1 cellular context compared by ENCODE assay signal in the genomic region with DNA sequence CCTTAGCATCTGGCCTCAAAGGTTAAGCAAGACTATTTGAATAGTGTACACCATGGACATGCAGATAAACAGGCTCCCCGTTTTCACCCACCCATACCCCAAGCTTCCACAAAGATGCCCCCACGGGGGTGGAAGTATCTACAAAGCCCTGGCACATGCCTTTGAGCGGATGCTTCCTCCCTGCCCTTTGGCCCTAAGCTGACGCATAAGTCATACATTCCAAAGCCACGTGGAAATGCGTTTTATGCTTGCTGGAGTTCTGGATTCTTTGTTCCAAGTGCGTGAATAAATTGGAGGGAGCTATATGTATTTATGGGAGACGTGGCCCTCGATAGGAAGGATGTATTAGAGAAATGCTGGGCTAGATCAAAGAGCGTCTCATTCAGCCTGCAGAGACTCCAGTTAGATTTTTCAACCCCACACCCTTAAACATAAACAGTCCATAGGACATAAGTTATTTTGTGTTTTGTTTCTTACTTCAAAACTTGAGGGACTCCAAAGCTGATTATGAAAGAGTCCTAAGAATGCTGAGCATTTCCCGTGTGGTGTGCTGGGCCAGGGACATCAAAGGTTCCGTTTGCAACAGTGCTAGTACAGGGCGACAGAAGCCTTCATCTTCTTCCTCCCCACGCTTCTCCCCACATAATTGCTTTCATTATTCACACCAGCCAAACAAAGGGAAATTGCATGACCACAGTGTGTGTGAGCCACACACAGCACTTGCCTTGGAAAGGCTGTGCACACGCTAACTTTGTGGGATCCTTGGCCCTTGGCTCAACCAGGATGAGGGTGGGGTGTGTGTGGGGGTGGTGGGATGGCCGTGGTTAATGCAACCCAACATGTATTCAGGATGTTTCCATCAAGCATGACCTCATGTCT.
TF ChIP-seq lines count a peak whose summit lies in the region.

No MANE protein-coding gene starts in this region.

TF ChIP-seq in HepG2, 621 proteins besides CTCF, POLR2A, EP300 and RAD21 (continued from another document and continues in another):
- TF ChIP-seq, protein P1, sequence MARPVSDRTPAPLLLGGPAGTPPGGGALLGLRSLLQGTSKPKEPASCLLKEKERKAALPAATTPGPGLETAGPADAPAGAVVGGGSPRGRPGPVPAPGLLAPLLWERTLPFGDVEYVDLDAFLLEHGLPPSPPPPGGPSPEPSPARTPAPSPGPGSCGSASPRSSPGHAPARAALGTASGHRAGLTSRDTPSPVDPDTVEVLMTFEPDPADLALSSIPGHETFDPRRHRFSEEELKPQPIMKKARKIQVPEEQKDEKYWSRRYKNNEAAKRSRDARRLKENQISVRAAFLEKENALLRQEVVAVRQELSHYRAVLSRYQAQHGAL (CRISPR knock-in tag; IDR thresholded peaks at IDR 0.05; ENCODE audit: not compliant biosample characterization), result no peak
- TF ChIP-seq ZNF883 (CRISPR knock-in tag; IDR thresholded peaks at IDR 0.05; ENCODE audit: not compliant biosample characterization) (no peak), ZNF383 (CRISPR knock-in tag; IDR thresholded peaks at IDR 0.05; ENCODE audit: borderline replicate concordance) (peak; percentile 76; the same call in 1 of the 2 replicates), PPARG (CRISPR knock-in tag; conservative IDR thresholded peaks at IDR 0.05) (peak; percentile 91), ZNF17 (CRISPR knock-in tag; IDR thresholded peaks at IDR 0.05) (no peak), ZMAT3 (CRISPR knock-in tag; conservative IDR thresholded peaks at IDR 0.05) (peak; percentile 62; the same call in 1 of the 2 replicates), ZFP36 (IDR thresholded peaks at IDR 0.05; ENCODE audit: borderline replicate concordance, low read depth, low read length, partially characterized antibody) (no peak), RXRA (CRISPR knock-in tag; IDR thresholded peaks at IDR 0.05) (peak; percentile 88; the same call in 1 of the 2 replicates), SRF (IDR thresholded peaks at IDR 0.05; ENCODE audit: low read depth, low read length) (no peak), CBX2 (IDR thresholded peaks at IDR 0.05; ENCODE audit: low read depth, low read length) (no peak), CBX2 (CRISPR knock-in tag; IDR thresholded peaks at IDR 0.05; ENCODE audit: low read depth) (no peak), ZNF260 (CRISPR knock-in tag; IDR thresholded peaks at IDR 0.05; ENCODE audit: borderline replicate concordance, low read depth) (no peak), NFIC (IDR thresholded peaks at IDR 0.05; ENCODE audit: low read length) (peak; percentile 92), ZNF33B (CRISPR knock-in tag; IDR thresholded peaks at IDR 0.05) (no peak), ZNF335 (CRISPR knock-in tag; IDR thresholded peaks at IDR 0.05) (no peak; the same call in none of the 2 replicates), ZZZ3 (CRISPR knock-in tag; IDR thresholded peaks at IDR 0.05; ENCODE audit: borderline replicate concordance) (peak; percentile 81), TCF7 (IDR thresholded peaks at IDR 0.05; ENCODE audit: low read depth) (peak; percentile 99), PHF21A (CRISPR knock-in tag; IDR thresholded peaks at IDR 0.05) (peak; percentile 97), ZFY (CRISPR knock-in tag; IDR thresholded peaks at IDR 0.05) (peak; percentile 20; the same call in 1 of the 2 replicates), MIER3 (CRISPR knock-in tag; IDR thresholded peaks at IDR 0.05; ENCODE audit: borderline replicate concordance) (peak; percentile 47), ZNF674 (CRISPR knock-in tag; IDR thresholded peaks at IDR 0.05; ENCODE audit: low read depth) (no peak), HNF4G (IDR thresholded peaks at IDR 0.05; ENCODE audit: borderline replicate concordance, low read depth, low read length) (peak; percentile 89), HNF4G (CRISPR knock-in tag; IDR thresholded peaks at IDR 0.05; ENCODE audit: borderline replicate concordance, low read depth) (peak; percentile 89; the same call in 1 of the 2 replicates), CC2D1A (CRISPR knock-in tag; IDR thresholded peaks at IDR 0.05) (no peak), AGO1 (IDR thresholded peaks at IDR 0.05; ENCODE audit: low read depth, low read length, poor library complexity, severe bottlenecking) (no peak), ZNF839 (CRISPR knock-in tag; IDR thresholded peaks at IDR 0.05; ENCODE audit: borderline replicate concordance) (peak; percentile 79; the same call in 1 of the 2 replicates), HDAC6 (IDR thresholded peaks at IDR 0.05; ENCODE audit: low read depth, low read length) (no peak)
- TF ChIP-seq, protein P2, sequence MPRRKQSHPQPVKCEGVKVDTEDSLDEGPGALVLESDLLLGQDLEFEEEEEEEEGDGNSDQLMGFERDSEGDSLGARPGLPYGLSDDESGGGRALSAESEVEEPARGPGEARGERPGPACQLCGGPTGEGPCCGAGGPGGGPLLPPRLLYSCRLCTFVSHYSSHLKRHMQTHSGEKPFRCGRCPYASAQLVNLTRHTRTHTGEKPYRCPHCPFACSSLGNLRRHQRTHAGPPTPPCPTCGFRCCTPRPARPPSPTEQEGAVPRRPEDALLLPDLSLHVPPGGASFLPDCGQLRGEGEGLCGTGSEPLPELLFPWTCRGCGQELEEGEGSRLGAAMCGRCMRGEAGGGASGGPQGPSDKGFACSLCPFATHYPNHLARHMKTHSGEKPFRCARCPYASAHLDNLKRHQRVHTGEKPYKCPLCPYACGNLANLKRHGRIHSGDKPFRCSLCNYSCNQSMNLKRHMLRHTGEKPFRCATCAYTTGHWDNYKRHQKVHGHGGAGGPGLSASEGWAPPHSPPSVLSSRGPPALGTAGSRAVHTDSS (CRISPR knock-in tag; conservative IDR thresholded peaks at IDR 0.05), result no peak
- TF ChIP-seq, protein P3, sequence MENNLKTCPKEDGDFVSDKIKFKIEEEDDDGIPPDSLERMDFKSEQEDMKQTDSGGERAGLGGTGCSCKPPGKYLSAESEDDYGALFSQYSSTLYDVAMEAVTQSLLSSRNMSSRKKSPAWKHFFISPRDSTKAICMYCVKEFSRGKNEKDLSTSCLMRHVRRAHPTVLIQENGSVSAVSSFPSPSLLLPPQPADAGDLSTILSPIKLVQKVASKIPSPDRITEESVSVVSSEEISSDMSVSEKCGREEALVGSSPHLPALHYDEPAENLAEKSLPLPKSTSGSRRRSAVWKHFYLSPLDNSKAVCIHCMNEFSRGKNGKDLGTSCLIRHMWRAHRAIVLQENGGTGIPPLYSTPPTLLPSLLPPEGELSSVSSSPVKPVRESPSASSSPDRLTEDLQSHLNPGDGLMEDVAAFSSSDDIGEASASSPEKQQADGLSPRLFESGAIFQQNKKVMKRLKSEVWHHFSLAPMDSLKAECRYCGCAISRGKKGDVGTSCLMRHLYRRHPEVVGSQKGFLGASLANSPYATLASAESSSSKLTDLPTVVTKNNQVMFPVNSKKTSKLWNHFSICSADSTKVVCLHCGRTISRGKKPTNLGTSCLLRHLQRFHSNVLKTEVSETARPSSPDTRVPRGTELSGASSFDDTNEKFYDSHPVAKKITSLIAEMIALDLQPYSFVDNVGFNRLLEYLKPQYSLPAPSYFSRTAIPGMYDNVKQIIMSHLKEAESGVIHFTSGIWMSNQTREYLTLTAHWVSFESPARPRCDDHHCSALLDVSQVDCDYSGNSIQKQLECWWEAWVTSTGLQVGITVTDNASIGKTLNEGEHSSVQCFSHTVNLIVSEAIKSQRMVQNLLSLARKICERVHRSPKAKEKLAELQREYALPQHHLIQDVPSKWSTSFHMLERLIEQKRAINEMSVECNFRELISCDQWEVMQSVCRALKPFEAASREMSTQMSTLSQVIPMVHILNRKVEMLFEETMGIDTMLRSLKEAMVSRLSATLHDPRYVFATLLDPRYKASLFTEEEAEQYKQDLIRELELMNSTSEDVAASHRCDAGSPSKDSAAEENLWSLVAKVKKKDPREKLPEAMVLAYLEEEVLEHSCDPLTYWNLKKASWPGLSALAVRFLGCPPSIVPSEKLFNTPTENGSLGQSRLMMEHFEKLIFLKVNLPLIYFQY (CRISPR knock-in tag; IDR thresholded peaks at IDR 0.05; ENCODE audit: borderline replicate concordance), result peak; percentile 27; the same call in 1 of the 2 replicates
- TF ChIP-seq, protein P4, sequence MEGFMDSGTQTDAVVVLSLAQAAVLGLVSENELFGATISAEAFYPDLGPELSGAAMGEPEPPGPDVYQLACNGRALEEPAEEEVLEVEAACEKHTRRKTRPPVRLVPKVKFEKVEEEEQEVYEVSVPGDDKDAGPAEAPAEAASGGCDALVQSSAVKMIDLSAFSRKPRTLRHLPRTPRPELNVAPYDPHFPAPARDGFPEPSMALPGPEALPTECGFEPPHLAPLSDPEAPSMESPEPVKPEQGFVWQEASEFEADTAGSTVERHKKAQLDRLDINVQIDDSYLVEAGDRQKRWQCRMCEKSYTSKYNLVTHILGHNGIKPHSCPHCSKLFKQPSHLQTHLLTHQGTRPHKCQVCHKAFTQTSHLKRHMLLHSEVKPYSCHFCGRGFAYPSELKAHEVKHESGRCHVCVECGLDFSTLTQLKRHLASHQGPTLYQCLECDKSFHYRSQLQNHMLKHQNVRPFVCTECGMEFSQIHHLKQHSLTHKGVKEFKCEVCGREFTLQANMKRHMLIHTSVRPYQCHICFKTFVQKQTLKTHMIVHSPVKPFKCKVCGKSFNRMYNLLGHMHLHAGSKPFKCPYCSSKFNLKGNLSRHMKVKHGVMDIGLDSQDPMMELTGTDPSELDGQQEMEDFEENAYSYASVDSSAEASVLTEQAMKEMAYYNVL (CRISPR knock-in tag; IDR thresholded peaks at IDR 0.05; ENCODE audit: borderline replicate concordance), result peak; percentile 90
- TF ChIP-seq, protein P5, sequence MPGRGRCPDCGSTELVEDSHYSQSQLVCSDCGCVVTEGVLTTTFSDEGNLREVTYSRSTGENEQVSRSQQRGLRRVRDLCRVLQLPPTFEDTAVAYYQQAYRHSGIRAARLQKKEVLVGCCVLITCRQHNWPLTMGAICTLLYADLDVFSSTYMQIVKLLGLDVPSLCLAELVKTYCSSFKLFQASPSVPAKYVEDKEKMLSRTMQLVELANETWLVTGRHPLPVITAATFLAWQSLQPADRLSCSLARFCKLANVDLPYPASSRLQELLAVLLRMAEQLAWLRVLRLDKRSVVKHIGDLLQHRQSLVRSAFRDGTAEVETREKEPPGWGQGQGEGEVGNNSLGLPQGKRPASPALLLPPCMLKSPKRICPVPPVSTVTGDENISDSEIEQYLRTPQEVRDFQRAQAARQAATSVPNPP (CRISPR knock-in tag; IDR thresholded peaks at IDR 0.05), result peak; percentile 69; the same call in 1 of the 2 replicates
- TF ChIP-seq, protein P6, sequence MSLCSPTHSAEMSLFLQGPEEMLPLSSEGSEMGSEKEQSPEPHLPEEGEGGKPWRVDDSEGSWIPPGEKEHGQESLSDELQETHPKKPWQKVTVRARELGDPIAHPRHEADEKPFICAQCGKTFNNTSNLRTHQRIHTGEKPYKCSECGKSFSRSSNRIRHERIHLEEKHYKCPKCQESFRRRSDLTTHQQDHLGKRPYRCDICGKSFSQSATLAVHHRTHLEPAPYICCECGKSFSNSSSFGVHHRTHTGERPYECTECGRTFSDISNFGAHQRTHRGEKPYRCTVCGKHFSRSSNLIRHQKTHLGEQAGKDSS (CRISPR knock-in tag; IDR thresholded peaks at IDR 0.05; ENCODE audit: borderline replicate concordance, low read depth), result peak; percentile 81; the same call in 1 of the 2 replicates
- TF ChIP-seq, protein P7, sequence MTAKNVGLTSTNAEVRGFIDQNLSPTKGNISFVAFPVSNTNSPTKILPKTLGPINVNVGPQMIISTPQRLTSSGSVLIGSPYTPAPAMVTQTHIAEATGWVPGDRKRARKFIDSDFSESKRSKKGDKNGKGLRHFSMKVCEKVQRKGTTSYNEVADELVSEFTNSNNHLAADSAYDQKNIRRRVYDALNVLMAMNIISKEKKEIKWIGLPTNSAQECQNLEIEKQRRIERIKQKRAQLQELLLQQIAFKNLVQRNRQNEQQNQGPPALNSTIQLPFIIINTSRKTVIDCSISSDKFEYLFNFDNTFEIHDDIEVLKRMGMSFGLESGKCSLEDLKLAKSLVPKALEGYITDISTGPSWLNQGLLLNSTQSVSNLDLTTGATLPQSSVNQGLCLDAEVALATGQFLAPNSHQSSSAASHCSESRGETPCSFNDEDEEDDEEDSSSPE (CRISPR knock-in tag; IDR thresholded peaks at IDR 0.05), result peak; percentile 87
- TF ChIP-seq, protein P8, sequence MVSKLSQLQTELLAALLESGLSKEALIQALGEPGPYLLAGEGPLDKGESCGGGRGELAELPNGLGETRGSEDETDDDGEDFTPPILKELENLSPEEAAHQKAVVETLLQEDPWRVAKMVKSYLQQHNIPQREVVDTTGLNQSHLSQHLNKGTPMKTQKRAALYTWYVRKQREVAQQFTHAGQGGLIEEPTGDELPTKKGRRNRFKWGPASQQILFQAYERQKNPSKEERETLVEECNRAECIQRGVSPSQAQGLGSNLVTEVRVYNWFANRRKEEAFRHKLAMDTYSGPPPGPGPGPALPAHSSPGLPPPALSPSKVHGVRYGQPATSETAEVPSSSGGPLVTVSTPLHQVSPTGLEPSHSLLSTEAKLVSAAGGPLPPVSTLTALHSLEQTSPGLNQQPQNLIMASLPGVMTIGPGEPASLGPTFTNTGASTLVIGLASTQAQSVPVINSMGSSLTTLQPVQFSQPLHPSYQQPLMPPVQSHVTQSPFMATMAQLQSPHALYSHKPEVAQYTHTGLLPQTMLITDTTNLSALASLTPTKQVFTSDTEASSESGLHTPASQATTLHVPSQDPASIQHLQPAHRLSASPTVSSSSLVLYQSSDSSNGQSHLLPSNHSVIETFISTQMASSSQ (IDR thresholded peaks at IDR 0.05; ENCODE audit: low read depth), result peak; percentile 68
- TF ChIP-seq, protein P8 (CRISPR knock-in tag; IDR thresholded peaks at IDR 0.05; ENCODE audit: borderline replicate concordance), result peak; percentile 53; the same call in 1 of the 2 replicates
- TF ChIP-seq, protein P9, sequence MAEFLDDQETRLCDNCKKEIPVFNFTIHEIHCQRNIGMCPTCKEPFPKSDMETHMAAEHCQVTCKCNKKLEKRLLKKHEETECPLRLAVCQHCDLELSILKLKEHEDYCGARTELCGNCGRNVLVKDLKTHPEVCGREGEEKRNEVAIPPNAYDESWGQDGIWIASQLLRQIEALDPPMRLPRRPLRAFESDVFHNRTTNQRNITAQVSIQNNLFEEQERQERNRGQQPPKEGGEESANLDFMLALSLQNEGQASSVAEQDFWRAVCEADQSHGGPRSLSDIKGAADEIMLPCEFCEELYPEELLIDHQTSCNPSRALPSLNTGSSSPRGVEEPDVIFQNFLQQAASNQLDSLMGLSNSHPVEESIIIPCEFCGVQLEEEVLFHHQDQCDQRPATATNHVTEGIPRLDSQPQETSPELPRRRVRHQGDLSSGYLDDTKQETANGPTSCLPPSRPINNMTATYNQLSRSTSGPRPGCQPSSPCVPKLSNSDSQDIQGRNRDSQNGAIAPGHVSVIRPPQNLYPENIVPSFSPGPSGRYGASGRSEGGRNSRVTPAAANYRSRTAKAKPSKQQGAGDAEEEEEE (CRISPR knock-in tag; IDR thresholded peaks at IDR 0.05; ENCODE audit: borderline replicate concordance), result no peak; the same call in 1 of the 2 replicates
